Comparison of ENCODE assay signal across 12 cellular contexts in genomic region chr4:118282692-118283091, GRCh38.
DNase-seq lines count a peak whose midpoint lies in the region; ATAC-seq and TF ChIP-seq lines count a peak whose summit lies in the region.
"Had no signal": no experiment of that assay in that cellular context is flagged by ENCODE, and none has a peak within 500 bp of the region (broad histone marks: within the 10 kb centered on the region; RNA-seq: fewer than 3 reads in every experiment).

No MANE protein-coding gene starts in this region.

- H4K20me1 ChIP-seq in OCI-LY7 (ENCODE audit: insufficient read depth, low read length) (peaks cover 22% of the 10 kb centered on the region), neural progenitor cell (ENCODE audit: low read depth) (peaks cover 13% of the 10 kb centered on the region)

- peaks cover 46% of the 10 kb centered on the region for H3K36me3 Mint-ChIP-seq in stimulated activated naive CD8-positive, alpha-beta T cell treated with anti-CD3 and anti-CD28 coated beads, Interleukin-15, Interleukin-2, amounts not matched to agents 100 ng/mL and 50 ng/mL, for 24 hours (ENCODE audit: low read depth)
- H3K36me3 Mint-ChIP-seq in neural progenitor cell (no peaks in the 10 kb centered on the region), mesothelial cell of epicardium (no peaks in the 10 kb centered on the region)

- 38% methylated on average over 4 of the region's 4 CpGs; no CpG with 5 or more reads in 1 of the 2 donors for WGBS in transverse colon (ENCODE audit: low coverage in 1 of 2), 2 donors

- H3K36me3 ChIP-seq in OCI-LY7 (ENCODE audit: insufficient read depth, low read length) (peaks cover 41% of the 10 kb centered on the region), transverse colon (no peaks in the 10 kb centered on the region), neural progenitor cell (no peaks in the 10 kb centered on the region)

- peaks cover 21% of the 10 kb centered on the region; the same call in 1 of the 2 replicates for H3K79me2 ChIP-seq in OCI-LY7 (ENCODE audit: insufficient read depth, low read depth, low read length)
- peaks cover 18% of the 10 kb centered on the region for H3K79me2 ChIP-seq in neural progenitor cell (ENCODE audit: low read depth)

- no TSS peak for BruUV-seq in OCI-LY7 (replicated peaks; lab: Mats Ljungman, UMichigan)

- DNase-seq in stimulated activated naive CD8-positive, alpha-beta T cell treated with anti-CD3 and anti-CD28 coated beads, Interleukin-15, Interleukin-2, amounts not matched to agents 100 U/mL and 50 U/mL, for 24 hours = no peak
- no peak for DNase-seq in OCI-LY7 (ENCODE audit: low spot score)
- peak; percentile 47 for DNase-seq in cerebellar cortex (ENCODE audit: low spot score)
- DNase-seq in transverse colon = no peak
- no peak for DNase-seq in neural progenitor cell (ENCODE audit: low spot score)
- no peak for DNase-seq in mesothelial cell of epicardium (ENCODE audit: low spot score in 2 of 2, unreplicated experiment in 2 of 2)
- DNase-seq: head of caudate nucleus; stimulated activated naive B cell treated with anti-CD40 and anti-IgM and Interleukin-4, amounts not matched to agents 10 μg/mL and 1 μg/mL and 100 μg/mL, for 72 hours had no signal

- H3F3A ChIP-seq in neural progenitor cell (ENCODE audit: low read depth) = peaks cover 38% of the 10 kb centered on the region

- TF ChIP-seq CTCF in OCI-LY7 (conservative IDR thresholded peaks at IDR 0.05; ENCODE audit: low read length) = no peak
- TF ChIP-seq CTCF in transverse colon (IDR thresholded peaks at IDR 0.05) = no peak
- TF ChIP-seq CTCF in neural progenitor cell (IDR thresholded peaks at IDR 0.05) = no peak
- TF ChIP-seq CTCF in mesothelial cell of epicardium (IDR thresholded peaks at IDR 0.05; ENCODE audit: unreplicated experiment) = no peak

- H3K4me2 ChIP-seq in OCI-LY7 (ENCODE audit: low read length) (no peak overlapping the region), neural progenitor cell (no peak overlapping the region)

- peak overlapping the region; percentile 73 for H3K27ac Mint-ChIP-seq in stimulated activated naive CD8-positive, alpha-beta T cell treated with anti-CD3 and anti-CD28 coated beads, Interleukin-15, Interleukin-2, amounts not matched to agents 100 ng/mL and 50 ng/mL, for 24 hours
- H3K27ac Mint-ChIP-seq in neural progenitor cell = no peak overlapping the region
- H3K27ac Mint-ChIP-seq in mesothelial cell of epicardium = no peak overlapping the region

- H3K4me1 ChIP-seq in OCI-LY7 (ENCODE audit: insufficient read depth, low read length, poor library complexity, severe bottlenecking) (peaks cover 51% of the 10 kb centered on the region), transverse colon (peaks cover 12 to 21% (median 19%) of the 10 kb centered on the region in 4 donors), neural progenitor cell (peaks cover 17% of the 10 kb centered on the region)

- no peak overlapping the region for H3K4me3 ChIP-seq in OCI-LY7 (ENCODE audit: low read depth, low read length, poor library complexity, severe bottlenecking)
- no peak overlapping the region for H3K4me3 ChIP-seq in transverse colon
- no peak overlapping the region for H3K4me3 ChIP-seq in neural progenitor cell

- in situ Hi-C loops in transverse colon (cut with MboI; ENCODE audit: low pct_ligation_motif_present in 1 of 4, low pct_unique_long_range_greater_than_20kb in 1 of 4, low sequenced_read_pairs in 3 of 4) = loop anchor here in 1 of 4 donors (10.0 kb wide), 1 partner anchor 62 kb away; no protein-coding TSS in a partner anchor

- intact Hi-C loops in OCI-LY7 (cut with micrococcal nuclease; ENCODE audit: unreplicated experiment) = loop anchor here (10.0 kb wide), 3 partner anchors 222 to 602 kb away; partner anchors contain the start of gene SYNPO2
- intact Hi-C loops in transverse colon (cut with DNase I; ENCODE audit: low total_unique reads) = loop anchor here (5.0 kb wide), 1 partner anchor 70 kb away; the partner anchor contains the start of gene PRSS12

- CTCF ChIA-PET in OCI-LY7 (lab: Charles Lee; ENCODE audit: unreplicated experiment) = no interaction called here

- H3K9me3 ChIP-seq in OCI-LY7 (ENCODE audit: low read length) (peaks cover 4% of the 10 kb centered on the region; the same call in 1 of the 2 replicates), transverse colon (no peaks in the 10 kb centered on the region), neural progenitor cell (ENCODE audit: low read depth) (no peaks in the 10 kb centered on the region)

- TF ChIP-seq EP300 in transverse colon (IDR thresholded peaks at IDR 0.05; ENCODE audit: low read depth) = no peak

- H3K4me3 Mint-ChIP-seq in stimulated activated naive CD8-positive, alpha-beta T cell treated with anti-CD3 and anti-CD28 coated beads, Interleukin-15, Interleukin-2, amounts not matched to agents 100 ng/mL and 50 ng/mL, for 24 hours = no peak overlapping the region
- no peak overlapping the region for H3K4me3 Mint-ChIP-seq in neural progenitor cell
- no peak overlapping the region for H3K4me3 Mint-ChIP-seq in mesothelial cell of epicardium

- ATAC-seq in stimulated activated naive CD8-positive, alpha-beta T cell treated with anti-CD3 and anti-CD28 coated beads, Interleukin-15, Interleukin-2, amounts not matched to agents 100 U/mL and 50 U/mL, for 24 hours = no peak
- ATAC-seq in HG03139 (IDR thresholded peaks at IDR 0.05; ENCODE audit: unreplicated experiment) = no peak
- ATAC-seq: activated naive CD4-positive, alpha-beta T cell treated with anti-CD3 and anti-CD28 coated beads, Interleukin-2, amount 50 U/mL, for 72 hours; Right ventricle myocardium inferior; stimulated activated naive B cell treated with anti-CD40 and anti-IgM and Interleukin-4, amounts not matched to agents 10 μg/mL and 1 μg/mL and 100 μg/mL, for 72 hours had no signal

- peak overlapping the region; percentile 76 for H3K27ac ChIP-seq in OCI-LY7 (ENCODE audit: low read depth, low read length, poor library complexity, severe bottlenecking)
- no peak overlapping the region for H3K27ac ChIP-seq in transverse colon
- H3K27ac ChIP-seq in neural progenitor cell = no peak overlapping the region

- no peak for TF ChIP-seq POLR2A in transverse colon (IDR thresholded peaks at IDR 0.05)

- no peaks in the 10 kb centered on the region for H3K9me2 ChIP-seq in OCI-LY7 (ENCODE audit: insufficient read depth, low read length)

- no peaks in the 10 kb centered on the region for H3K9me3 Mint-ChIP-seq in stimulated activated naive CD8-positive, alpha-beta T cell treated with anti-CD3 and anti-CD28 coated beads, Interleukin-15, Interleukin-2, amounts not matched to agents 100 ng/mL and 50 ng/mL, for 24 hours
- H3K9me3 Mint-ChIP-seq in neural progenitor cell (no peaks in the 10 kb centered on the region), mesothelial cell of epicardium (no peaks in the 10 kb centered on the region)
- H3K9me3 Mint-ChIP-seq: activated naive CD4-positive, alpha-beta T cell treated with anti-CD3 and anti-CD28 coated beads, Interleukin-2, amount 50 U/mL, for 72 hours had no signal

- H3K9ac ChIP-seq in neural progenitor cell = no peak overlapping the region

- no peaks in the 10 kb centered on the region for H3K27me3 ChIP-seq in transverse colon
- H3K27me3 ChIP-seq in neural progenitor cell = no peaks in the 10 kb centered on the region

- no peaks in the 10 kb centered on the region for H3K27me3 Mint-ChIP-seq in stimulated activated naive CD8-positive, alpha-beta T cell treated with anti-CD3 and anti-CD28 coated beads, Interleukin-15, Interleukin-2, amounts not matched to agents 100 ng/mL and 50 ng/mL, for 24 hours
- H3K27me3 Mint-ChIP-seq in neural progenitor cell (ENCODE audit: insufficient read depth, low read depth) (peaks cover 2% of the 10 kb centered on the region), mesothelial cell of epicardium (ENCODE audit: low read depth) (no peaks in the 10 kb centered on the region)
- H3K27me3 Mint-ChIP-seq: stimulated activated naive B cell treated with anti-CD40 and anti-IgM and Interleukin-4, amounts not matched to agents 10 μg/mL and 1 μg/mL and 100 μg/mL, for 72 hours had no signal

- H3K4me1 Mint-ChIP-seq in stimulated activated naive CD8-positive, alpha-beta T cell treated with anti-CD3 and anti-CD28 coated beads, Interleukin-15, Interleukin-2, amounts not matched to agents 100 ng/mL and 50 ng/mL, for 24 hours (ENCODE audit: low read depth) = peaks cover 35% of the 10 kb centered on the region
- H3K4me1 Mint-ChIP-seq in neural progenitor cell (peaks cover 28% of the 10 kb centered on the region), mesothelial cell of epicardium (peaks cover 38% of the 10 kb centered on the region)

- no peak overlapping the region for H2AFZ ChIP-seq in OCI-LY7 (ENCODE audit: low read length)
- H2AFZ ChIP-seq in neural progenitor cell (replicated peaks) = no peak overlapping the region

- POLR2A ChIA-PET in OCI-LY7 (lab: Charles Lee) = no interaction called here
